In the genomic region with DNA sequence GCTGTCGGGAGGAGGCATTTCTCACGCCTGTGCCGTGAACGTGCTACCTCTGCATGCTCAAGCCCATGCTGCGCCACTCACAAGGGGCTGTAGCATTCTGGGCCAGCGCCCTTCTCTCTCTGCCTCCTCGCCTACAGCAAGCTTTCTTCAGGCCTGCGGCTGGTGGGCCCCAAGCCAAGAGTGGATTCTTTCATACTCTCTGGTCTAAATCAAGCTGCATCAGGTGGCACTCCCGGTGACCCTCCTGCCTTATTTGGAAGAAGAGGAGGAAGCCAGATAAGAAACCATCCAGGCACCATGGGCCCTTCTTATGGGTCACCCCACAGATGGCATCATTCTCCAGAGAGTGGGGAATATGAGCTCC, we compare ENCODE assay signal across 8 cellular contexts.
DNase-seq lines count a peak whose midpoint lies in the region; ATAC-seq and TF ChIP-seq lines count a peak whose summit lies in the region.
"Had no signal": no experiment of that assay in that cellular context is flagged by ENCODE, and none has a peak within 500 bp of the region (broad histone marks: within the 10 kb centered on the region; RNA-seq: fewer than 3 reads in every experiment).

No MANE protein-coding gene starts in this region.

- peak; percentile 24 to 53 for ATAC-seq in left cardiac atrium
- no peak for ATAC-seq in GM21447 (IDR thresholded peaks at IDR 0.05; ENCODE audit: unreplicated experiment)
- ATAC-seq in GM18858 (IDR thresholded peaks at IDR 0.05; ENCODE audit: unreplicated experiment): no peak

- H3K27me3 ChIP-seq in stomach (no peaks in the 10 kb centered on the region), vagina (no peaks in the 10 kb centered on the region)

- H3K9me3 ChIP-seq in stomach: no peaks in the 10 kb centered on the region
- no peaks in the 10 kb centered on the region for H3K9me3 ChIP-seq in vagina

- DNase-seq in HT1080 (ENCODE audit: low read depth): peak; percentile 63
- no peak for DNase-seq in activated T-helper 1 cell treated with anti-CD3 and anti-CD28 coated beads, Interleukin-12 subunit alpha, Interleukin-12 subunit beta, Interleukin-2, Interleukin-4 antibody, amounts not matched to agents 30 ng/mL and 10 ng/mL and 1 ng/mL, durations not matched to agents 14 hours and 24 hours and 36 hours (ENCODE audit: low spot score)
- DNase-seq in left cardiac atrium: peak; percentile 45
- no peak for DNase-seq in stomach
- no peak for DNase-seq in vagina (ENCODE audit: extremely low spot score in 2 of 2)
- DNase-seq: GF-D8 had no signal

- H3K27me3 Mint-ChIP-seq in activated T-helper 1 cell treated with anti-CD3 and anti-CD28 coated beads, Interleukin-12 subunit alpha, Interleukin-12 subunit beta, Interleukin-2, Interleukin-4 antibody, amounts not matched to agents 30 ng/mL and 10 ng/mL and 1 ng/mL, durations not matched to agents 14 hours and 24 hours and 36 hours (ENCODE audit: insufficient read depth): peaks cover 6% of the 10 kb centered on the region

- H3K4me3 Mint-ChIP-seq in activated T-helper 1 cell treated with anti-CD3 and anti-CD28 coated beads, Interleukin-12 subunit alpha, Interleukin-12 subunit beta, Interleukin-2, Interleukin-4 antibody, amounts not matched to agents 30 ng/mL and 10 ng/mL and 1 ng/mL, durations not matched to agents 14 hours and 24 hours and 36 hours: no peak overlapping the region

- no peaks in the 10 kb centered on the region for H3K36me3 Mint-ChIP-seq in activated T-helper 1 cell treated with anti-CD3 and anti-CD28 coated beads, Interleukin-12 subunit alpha, Interleukin-12 subunit beta, Interleukin-2, Interleukin-4 antibody, amounts not matched to agents 30 ng/mL and 10 ng/mL and 1 ng/mL, durations not matched to agents 14 hours and 24 hours and 36 hours (ENCODE audit: low read depth)

- H3K9me3 Mint-ChIP-seq in activated T-helper 1 cell treated with anti-CD3 and anti-CD28 coated beads, Interleukin-12 subunit alpha, Interleukin-12 subunit beta, Interleukin-2, Interleukin-4 antibody, amounts not matched to agents 30 ng/mL and 10 ng/mL and 1 ng/mL, durations not matched to agents 14 hours and 24 hours and 36 hours: no peaks in the 10 kb centered on the region

- H3K36me3 ChIP-seq in stomach: no peaks in the 10 kb centered on the region
- no peaks in the 10 kb centered on the region for H3K36me3 ChIP-seq in vagina

- H3K4me1 ChIP-seq in stomach (peaks cover 12 to 68% (median 26%) of the 10 kb centered on the region in 4 donors), vagina (peaks cover 16% of the 10 kb centered on the region)

- WGBS in stomach, 5 donors: 75 to 88% (median 85%) methylated on average over 9 of the region's 9 CpGs

- H3K4me3 ChIP-seq in stomach (no peak overlapping the region), vagina (no peak overlapping the region)

- H3K27ac ChIP-seq in stomach (peak overlapping the region in 4 of 5 donors; percentile 60 to 75 (median 64)), vagina (no peak overlapping the region)

- TF ChIP-seq POLR2A in stomach (IDR thresholded peaks at IDR 0.05) (no peak), vagina (IDR thresholded peaks at IDR 0.05) (no peak)

- TF ChIP-seq CTCF in stomach (IDR thresholded peaks at IDR 0.05) (no peak), vagina (IDR thresholded peaks at IDR 0.05) (no peak)

- peaks cover 92% of the 10 kb centered on the region for H3K4me1 Mint-ChIP-seq in activated T-helper 1 cell treated with anti-CD3 and anti-CD28 coated beads, Interleukin-12 subunit alpha, Interleukin-12 subunit beta, Interleukin-2, Interleukin-4 antibody, amounts not matched to agents 30 ng/mL and 10 ng/mL and 1 ng/mL, durations not matched to agents 14 hours and 24 hours and 36 hours (ENCODE audit: low read depth)

- TF ChIP-seq EP300 in stomach (IDR thresholded peaks at IDR 0.05): no peak

- intact Hi-C loops in activated T-helper 1 cell treated with anti-CD3 and anti-CD28 coated beads, Interleukin-12 subunit alpha, Interleukin-12 subunit beta, Interleukin-2, Interleukin-4 antibody, amounts not matched to agents 30 ng/mL and 10 ng/mL and 1 ng/mL, durations not matched to agents 14 hours and 24 hours and 36 hours (cut with micrococcal nuclease): loop anchor here (5.0 kb wide), 2 partner anchors 189 to 254 kb away; no protein-coding TSS in a partner anchor
- intact Hi-C loops in left cardiac atrium (cut with DNase I) (no loop called here), stomach (cut with DNase I; ENCODE audit: low total_unique reads) (no loop called here), vagina (cut with DNase I) (no loop called here)

- peak overlapping the region; percentile 53 for H3K27ac Mint-ChIP-seq in activated T-helper 1 cell treated with anti-CD3 and anti-CD28 coated beads, Interleukin-12 subunit alpha, Interleukin-12 subunit beta, Interleukin-2, Interleukin-4 antibody, amounts not matched to agents 30 ng/mL and 10 ng/mL and 1 ng/mL, durations not matched to agents 14 hours and 24 hours and 36 hours

Comparison
In these comparisons a context has a peak if more than half of its experiments do, and no peak if none do; other contexts are left out.
1. DNase-seq: peak in HT1080 (single experiment) and left cardiac atrium (single experiment); none in activated T-helper 1 cell treated with anti-CD3 and anti-CD28 coated beads, Interleukin-12 subunit alpha, Interleukin-12 subunit beta, Interleukin-2, Interleukin-4 antibody, amounts not matched to agents 30 ng/mL and 10 ng/mL and 1 ng/mL, durations not matched to agents 14 hours and 24 hours and 36 hours (single experiment), stomach (single experiment) and vagina (0 of 2).
2. ATAC-seq: peak in left cardiac atrium (2 of 2); none in GM21447 (single experiment) and GM18858 (single experiment).